In the genomic region with DNA sequence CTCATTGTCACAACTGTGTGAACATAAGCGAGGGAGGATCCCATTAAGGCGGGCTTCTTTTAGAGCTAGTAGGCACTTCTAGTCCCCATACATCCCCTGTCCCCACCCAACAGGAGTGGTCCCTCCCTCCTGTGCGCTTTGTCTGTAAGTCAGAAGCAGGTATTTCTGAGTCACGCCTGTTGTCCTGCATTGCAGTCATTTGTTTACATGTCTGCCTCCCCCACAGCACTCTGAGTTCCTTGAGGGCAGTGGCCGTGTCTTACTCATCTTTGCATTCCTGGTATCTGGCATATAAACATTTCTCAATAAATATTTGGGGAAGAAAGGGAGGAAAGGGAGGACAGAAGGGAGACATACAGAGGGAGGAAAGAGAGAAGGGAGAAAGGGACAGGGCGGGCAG, we compare ENCODE assay signal across 13 cellular contexts. TPM values are rescaled to one million over a fixed set of nuclear protein-coding genes. Genes with fewer than 3 reads are reported as not detected.
A peak's percentile ranks its signal among the peaks of the same experiment; 100 is the strongest.
DNase-seq lines count a peak whose midpoint lies in the region; ATAC-seq and TF ChIP-seq lines count a peak whose summit lies in the region.
"Had no signal": no experiment of that assay in that cellular context is flagged by ENCODE, and none has a peak within 500 bp of the region (broad histone marks: within the 10 kb centered on the region; RNA-seq: fewer than 3 reads in every experiment).

No MANE protein-coding gene starts in this region.

- ATAC-seq in activated CD8-positive, alpha-beta T cell treated with anti-CD3 and anti-CD28 coated beads for 36 hours = no peak
- ATAC-seq in activated CD8-positive, alpha-beta T cell treated with anti-CD3 and anti-CD28 coated beads, Interleukin-2, amount 10 ng/mL, durations not matched to agents 7 days and 5 days = no peak
- no peak for ATAC-seq in GM21367 (IDR thresholded peaks at IDR 0.05; ENCODE audit: unreplicated experiment)
- ATAC-seq: GM12878, lower lobe of right lung had no signal

- CTCF ChIA-PET in activated CD8-positive, alpha-beta T cell treated with anti-CD3 and anti-CD28 coated beads for 36 hours (lab: Charles Lee) = interaction anchor here (0.8 kb wide), 1 partner anchor 44 kb away, joined by 4 read pairs; no protein-coding TSS in a partner anchor
- CTCF ChIA-PET in activated CD8-positive, alpha-beta T cell treated with anti-CD3 and anti-CD28 coated beads, Interleukin-2, amount 10 ng/mL, durations not matched to agents 7 days and 5 days (lab: Charles Lee) = no interaction called here

- no peak overlapping the region for H3K27ac ChIP-seq in thyroid gland
- H3K27ac ChIP-seq: lower lobe of right lung had no signal

- no peak overlapping the region for H3K4me3 Mint-ChIP-seq in activated CD8-positive, alpha-beta T cell treated with anti-CD3 and anti-CD28 coated beads for 36 hours
- H3K4me3 Mint-ChIP-seq in activated CD8-positive, alpha-beta T cell treated with anti-CD3 and anti-CD28 coated beads, Interleukin-2, amount 10 ng/mL, durations not matched to agents 7 days and 5 days = no peak overlapping the region
- no peak overlapping the region for H3K4me3 Mint-ChIP-seq in brain

- H3K4me3 ChIP-seq in kidney epithelial cell (ENCODE audit: low read depth, low read length) (no peak overlapping the region), thyroid gland (replicated peaks in 1 of 3) (no peak overlapping the region)
- H3K4me3 ChIP-seq: GM12878, lower lobe of right lung had no signal

- POLR2A ChIA-PET in activated CD8-positive, alpha-beta T cell treated with anti-CD3 and anti-CD28 coated beads for 36 hours (lab: Charles Lee) = interaction anchor here (0.7 kb wide), 1 partner anchor 247 kb away, joined by 3 read pairs; no protein-coding TSS in a partner anchor
- POLR2A ChIA-PET in activated CD8-positive, alpha-beta T cell treated with anti-CD3 and anti-CD28 coated beads, Interleukin-2, amount 10 ng/mL, durations not matched to agents 7 days and 5 days (lab: Charles Lee) = no interaction called here

- no peak for TF ChIP-seq CTCF in activated CD8-positive, alpha-beta T cell treated with anti-CD3 and anti-CD28 coated beads for 36 hours (IDR thresholded peaks at IDR 0.05)
- no peak for TF ChIP-seq CTCF in brain (conservative IDR thresholded peaks at IDR 0.05)
- no peak for TF ChIP-seq CTCF in kidney epithelial cell (IDR thresholded peaks at IDR 0.05; ENCODE audit: insufficient read depth, low read length, poor library complexity, severe bottlenecking)
- TF ChIP-seq CTCF in thyroid gland (IDR thresholded peaks at IDR 0.05) = no peak

- intact Hi-C loops in activated CD8-positive, alpha-beta T cell treated with anti-CD3 and anti-CD28 coated beads for 36 hours (cut with micrococcal nuclease) = no loop called here
- intact Hi-C loops in thyroid gland (cut with DNase I) = no loop called here

- H3K27ac Mint-ChIP-seq in activated CD8-positive, alpha-beta T cell treated with anti-CD3 and anti-CD28 coated beads for 36 hours = no peak overlapping the region
- H3K27ac Mint-ChIP-seq in activated CD8-positive, alpha-beta T cell treated with anti-CD3 and anti-CD28 coated beads, Interleukin-2, amount 10 ng/mL, durations not matched to agents 7 days and 5 days = no peak overlapping the region
- H3K27ac Mint-ChIP-seq in brain = peak overlapping the region in 3 of 5 experiments; percentile 47 to 69 (median 54)

- H3K27me3 ChIP-seq in kidney epithelial cell (ENCODE audit: control insufficient read depth, insufficient read depth, low read length) (no peaks in the 10 kb centered on the region), thyroid gland (no peaks in the 10 kb centered on the region)
- H3K27me3 ChIP-seq: BE2C had no signal

- peak; percentile 15 for DNase-seq in activated CD8-positive, alpha-beta T cell treated with anti-CD3 and anti-CD28 coated beads for 36 hours
- DNase-seq in activated CD8-positive, alpha-beta T cell treated with anti-CD3 and anti-CD28 coated beads, Interleukin-2, amount 10 ng/mL, durations not matched to agents 7 days and 5 days = no peak
- DNase-seq in kidney epithelial cell (ENCODE audit: low read depth) (peak; percentile 74), medulla oblongata (ENCODE audit: extremely low spot score) (no peak), NCI-H345 (lab: John Stamatoyannopoulos, UW) (no peak), thyroid gland (no peak)
- DNase-seq: activated T-cell treated with anti-CD3 and anti-CD28 coated beads, Interleukin-2, amount 50 U/mL, for 48 hours; BE2C; lower lobe of right lung; NCI-H1436 had no signal

- H3K36me3 ChIP-seq in kidney epithelial cell (ENCODE audit: control insufficient read depth, insufficient read depth, low read length) (no peaks in the 10 kb centered on the region), thyroid gland (no peaks in the 10 kb centered on the region)
- H3K36me3 ChIP-seq: lower lobe of right lung had no signal

- no peaks in the 10 kb centered on the region for H3K9me3 Mint-ChIP-seq in activated CD8-positive, alpha-beta T cell treated with anti-CD3 and anti-CD28 coated beads for 36 hours
- H3K9me3 Mint-ChIP-seq in activated CD8-positive, alpha-beta T cell treated with anti-CD3 and anti-CD28 coated beads, Interleukin-2, amount 10 ng/mL, durations not matched to agents 7 days and 5 days (ENCODE audit: insufficient read depth) = no peaks in the 10 kb centered on the region
- H3K9me3 Mint-ChIP-seq in brain = no peaks in the 10 kb centered on the region

- peaks cover 4 to 14% of the 10 kb centered on the region in 2 donors for H3K4me1 ChIP-seq in thyroid gland
- H3K4me1 ChIP-seq: lower lobe of right lung had no signal

- TF ChIP-seq POLR2A in thyroid gland (IDR thresholded peaks at IDR 0.05) = no peak

- WGBS in thyroid gland, 2 donors = 91 to 93% methylated on average over 6 of the region's 6 CpGs

- no peaks in the 10 kb centered on the region for H3K9me3 ChIP-seq in thyroid gland
- H3K9me3 ChIP-seq: BE2C, lower lobe of right lung had no signal

- peaks cover 22% of the 10 kb centered on the region for H3K4me1 Mint-ChIP-seq in activated CD8-positive, alpha-beta T cell treated with anti-CD3 and anti-CD28 coated beads for 36 hours (ENCODE audit: low read depth)
- no peaks in the 10 kb centered on the region for H3K4me1 Mint-ChIP-seq in activated CD8-positive, alpha-beta T cell treated with anti-CD3 and anti-CD28 coated beads, Interleukin-2, amount 10 ng/mL, durations not matched to agents 7 days and 5 days (ENCODE audit: low read depth)
- H3K4me1 Mint-ChIP-seq in brain = peaks cover 84% of the 10 kb centered on the region

- no peaks in the 10 kb centered on the region for H3K27me3 Mint-ChIP-seq in activated CD8-positive, alpha-beta T cell treated with anti-CD3 and anti-CD28 coated beads for 36 hours
- H3K27me3 Mint-ChIP-seq in activated CD8-positive, alpha-beta T cell treated with anti-CD3 and anti-CD28 coated beads, Interleukin-2, amount 10 ng/mL, durations not matched to agents 7 days and 5 days (ENCODE audit: low read depth) = no peaks in the 10 kb centered on the region
- H3K27me3 Mint-ChIP-seq in brain = peaks cover 26% of the 10 kb centered on the region

- H3K36me3 Mint-ChIP-seq in activated CD8-positive, alpha-beta T cell treated with anti-CD3 and anti-CD28 coated beads for 36 hours (ENCODE audit: low read depth) = no peaks in the 10 kb centered on the region
- no peaks in the 10 kb centered on the region for H3K36me3 Mint-ChIP-seq in activated CD8-positive, alpha-beta T cell treated with anti-CD3 and anti-CD28 coated beads, Interleukin-2, amount 10 ng/mL, durations not matched to agents 7 days and 5 days (ENCODE audit: low read depth)
- H3K36me3 Mint-ChIP-seq in brain = no peaks in the 10 kb centered on the region

RNA-seq across cellular contexts. Expression of a gene that starts 40.3 kb away (rescaled TPM):
- total RNA-seq in activated CD8-positive, alpha-beta T cell treated with anti-CD3 and anti-CD28 coated beads for 36 hours = 1 to 10 TPM; 3.0 to 3.7 TPM
- under 1 TPM; 0.26 to 0.29 TPM for total RNA-seq in activated CD8-positive, alpha-beta T cell treated with anti-CD3 and anti-CD28 coated beads, Interleukin-2, amount 10 ng/mL, durations not matched to agents 7 days and 5 days
- polyA plus RNA-seq in brain (ENCODE audit: insufficient read depth, low read depth, low replicate concordance) = 27.8 TPM
- total RNA-seq in kidney epithelial cell (15.4 and 48.9 TPM in 2 replicates), thyroid gland (1 to 10 TPM; 2.9 to 8.9 (median 4.0) TPM)

Comparison
In these comparisons a context has a peak if more than half of its experiments do, and no peak if none do; other contexts are left out.
1. DNase-seq: peak in activated CD8-positive, alpha-beta T cell treated with anti-CD3 and anti-CD28 coated beads for 36 hours (single experiment) and kidney epithelial cell (single experiment); none in activated CD8-positive, alpha-beta T cell treated with anti-CD3 and anti-CD28 coated beads, Interleukin-2, amount 10 ng/mL, durations not matched to agents 7 days and 5 days (single experiment), medulla oblongata (single experiment), NCI-H345 (single experiment) and thyroid gland (0 of 2).
2. H3K27ac Mint-ChIP-seq: peak in brain (3 of 5); none in activated CD8-positive, alpha-beta T cell treated with anti-CD3 and anti-CD28 coated beads for 36 hours (single experiment) and activated CD8-positive, alpha-beta T cell treated with anti-CD3 and anti-CD28 coated beads, Interleukin-2, amount 10 ng/mL, durations not matched to agents 7 days and 5 days (single experiment).